ENCODE assay signal across 8 cellular contexts in genomic region chr10:73625004-73625883, GRCh38. TPM values are rescaled to one million over a fixed set of nuclear protein-coding genes. Genes with fewer than 3 reads are reported as not detected.
DNase-seq lines count a peak whose midpoint lies in the region; ATAC-seq and TF ChIP-seq lines count a peak whose summit lies in the region.

No MANE protein-coding gene starts in this region.

- peaks cover 14% of the 10 kb centered on the region for H3K4me1 Mint-ChIP-seq in CD14-positive monocyte

- DNase-seq in CD14-positive monocyte (ENCODE audit: low spot score) (no peak), Peyer's patch (peak; percentile 29 to 59 (median 50)), dermis blood vessel endothelial cell (peak; percentile 47), right lobe of liver (peak in 2 of 3 donors; percentile 29 to 48)
- DNase-seq in central memory CD4-positive, alpha-beta T cell, result no peak

- ATAC-seq in GM18867 (IDR thresholded peaks at IDR 0.05; ENCODE audit: unreplicated experiment) (peak; percentile 45), HG03103 (IDR thresholded peaks at IDR 0.05; ENCODE audit: low read depth, unreplicated experiment) (peak; percentile 34), right lobe of liver (peak; percentile 28 to 50 (median 38))

- H3K36me3 Mint-ChIP-seq in CD14-positive monocyte, result no peaks in the 10 kb centered on the region

- H3K27ac ChIP-seq in Peyer's patch, result peak overlapping the region; percentile 61 to 85 (median 76)
- peak overlapping the region in 2 of 3 donors; percentile 7 to 8 for H3K27ac ChIP-seq in right lobe of liver
- H3K27ac ChIP-seq in subcutaneous abdominal adipose tissue (ENCODE audit: low read depth, low read length), result peak overlapping the region; percentile 61

- TF ChIP-seq CTCF in CD14-positive monocyte (IDR thresholded peaks at IDR 0.05) (no peak), Peyer's patch (IDR thresholded peaks at IDR 0.05) (no peak), right lobe of liver (IDR thresholded peaks at IDR 0.05) (no peak)

- H3K9me3 ChIP-seq in Peyer's patch (no peaks in the 10 kb centered on the region), right lobe of liver (no peaks in the 10 kb centered on the region), subcutaneous abdominal adipose tissue (ENCODE audit: control insufficient read depth in 5 of 5, low read length in 5 of 5) (no peaks in the 10 kb centered on the region)

- H3K27ac Mint-ChIP-seq in CD14-positive monocyte, result peak overlapping the region; percentile 28 to 99 (median 96)

- H3K4me1 ChIP-seq in Peyer's patch (peaks cover 0 to 12% (median 2%) of the 10 kb centered on the region in 4 donors), right lobe of liver (peaks cover 0 to 7% (median 0%) of the 10 kb centered on the region in 4 donors), subcutaneous abdominal adipose tissue (ENCODE audit: control insufficient read depth in 5 of 5, insufficient read depth in 5 of 5, low read length in 5 of 5) (peaks cover 0 to 18% (median 11%) of the 10 kb centered on the region in 5 donors)

- intact Hi-C loops in CD14-positive monocyte (cut with micrococcal nuclease) (no loop called here), right lobe of liver (cut with DNase I) (no loop called here)

- no peaks in the 10 kb centered on the region for H3K27me3 ChIP-seq in Peyer's patch
- H3K27me3 ChIP-seq in right lobe of liver, result no peaks in the 10 kb centered on the region
- no peaks in the 10 kb centered on the region for H3K27me3 ChIP-seq in subcutaneous abdominal adipose tissue (ENCODE audit: control insufficient read depth in 5 of 5, insufficient read depth in 4 of 5, low read length in 5 of 5)

- H3K27me3 Mint-ChIP-seq in CD14-positive monocyte (ENCODE audit: low read depth in 3 of 3), result peaks cover 0 to 3% (median 0%) of the 10 kb centered on the region in 3 donors

- peak overlapping the region; percentile 96 to 99 for H3K4me3 Mint-ChIP-seq in CD14-positive monocyte

- no peaks in the 10 kb centered on the region for H3K9me3 Mint-ChIP-seq in CD14-positive monocyte

- H3K4me3 ChIP-seq in Peyer's patch (peak overlapping the region; percentile 67 to 85 (median 84)), right lobe of liver (peak overlapping the region; percentile 54 to 78 (median 71)), subcutaneous abdominal adipose tissue (ENCODE audit: low read depth in 1 of 5, low read length in 5 of 5) (peak overlapping the region; percentile 77 to 96 (median 93))

- peak overlapping the region; percentile 79 to 92 (median 87) for H3K9ac ChIP-seq in subcutaneous abdominal adipose tissue (ENCODE audit: low read length in 5 of 5)

- H3K36me3 ChIP-seq in Peyer's patch (no peaks in the 10 kb centered on the region), right lobe of liver (no peaks in the 10 kb centered on the region), subcutaneous abdominal adipose tissue (ENCODE audit: control insufficient read depth in 5 of 5, insufficient read depth in 5 of 5, low read length in 5 of 5) (no peaks in the 10 kb centered on the region)

- WGBS in right lobe of liver (ENCODE audit: insufficient coverage, low coverage, low lambda C conversion rate, missing lambda C conversion rate), result under 1% methylated on average over 43 of the region's 46 CpGs

- TF ChIP-seq POLR2A in Peyer's patch (IDR thresholded peaks at IDR 0.05), result no peak
- TF ChIP-seq POLR2A in right lobe of liver (IDR thresholded peaks at IDR 0.05), result no peak

RNA-seq across cellular contexts. Expression of gene MYOZ1, which starts 16.0 kb away (rescaled TPM):
- not detected for polyA plus RNA-seq in CD14-positive monocyte
- total RNA-seq in Peyer's patch (not detected), dermis blood vessel endothelial cell (not detected in 2 replicates), right lobe of liver (1 to 10 TPM in 1 of 6 experiments, under 1 TPM in 1, not detected in 4; 0.74 to 1.1 TPM)

RNA-seq across cellular contexts. Expression of gene SYNPO2L, which starts 30.6 kb away (rescaled TPM):
- polyA plus RNA-seq in CD14-positive monocyte, result not detected
- total RNA-seq in Peyer's patch, result not detected
- under 0.01 TPM in 1 of 2 replicates, not detected in the other for total RNA-seq in dermis blood vessel endothelial cell
- under 1 TPM in 4 of 6 experiments, not detected in 2; 0.06 to 0.35 (median 0.20) TPM for total RNA-seq in right lobe of liver

RNA-seq across cellular contexts. Expression of gene USP54, which starts 34.1 kb away (rescaled TPM):
- under 1 TPM; 0.28 to 0.55 TPM for polyA plus RNA-seq in CD14-positive monocyte
- 10 to 100 TPM; 41.0 to 65.1 (median 50.5) TPM for total RNA-seq in Peyer's patch
- 8.8 and 10.1 TPM in 2 replicates for total RNA-seq in dermis blood vessel endothelial cell
- 1 to 10 TPM; 1.5 to 5.7 (median 3.6) TPM for total RNA-seq in right lobe of liver

Comparison
In these comparisons a context has a peak if more than half of its experiments do, and no peak if none do; other contexts are left out.
1. DNase-seq: peak in Peyer's patch (3 of 3), dermis blood vessel endothelial cell (single experiment) and right lobe of liver (2 of 3); none in CD14-positive monocyte (single experiment) and central memory CD4-positive, alpha-beta T cell (single experiment).
2. H3K27ac ChIP-seq: peak in every context shown above with its lines; median percentile 76 in Peyer's patch; 61 in subcutaneous abdominal adipose tissue; 8 in right lobe of liver.
3. Peak in every context shown above with its lines, with median percentiles within 50 percentile points of each other: ATAC-seq and H3K4me3 ChIP-seq.